ENCODE assay signal across 8 cellular contexts in the genomic region with DNA sequence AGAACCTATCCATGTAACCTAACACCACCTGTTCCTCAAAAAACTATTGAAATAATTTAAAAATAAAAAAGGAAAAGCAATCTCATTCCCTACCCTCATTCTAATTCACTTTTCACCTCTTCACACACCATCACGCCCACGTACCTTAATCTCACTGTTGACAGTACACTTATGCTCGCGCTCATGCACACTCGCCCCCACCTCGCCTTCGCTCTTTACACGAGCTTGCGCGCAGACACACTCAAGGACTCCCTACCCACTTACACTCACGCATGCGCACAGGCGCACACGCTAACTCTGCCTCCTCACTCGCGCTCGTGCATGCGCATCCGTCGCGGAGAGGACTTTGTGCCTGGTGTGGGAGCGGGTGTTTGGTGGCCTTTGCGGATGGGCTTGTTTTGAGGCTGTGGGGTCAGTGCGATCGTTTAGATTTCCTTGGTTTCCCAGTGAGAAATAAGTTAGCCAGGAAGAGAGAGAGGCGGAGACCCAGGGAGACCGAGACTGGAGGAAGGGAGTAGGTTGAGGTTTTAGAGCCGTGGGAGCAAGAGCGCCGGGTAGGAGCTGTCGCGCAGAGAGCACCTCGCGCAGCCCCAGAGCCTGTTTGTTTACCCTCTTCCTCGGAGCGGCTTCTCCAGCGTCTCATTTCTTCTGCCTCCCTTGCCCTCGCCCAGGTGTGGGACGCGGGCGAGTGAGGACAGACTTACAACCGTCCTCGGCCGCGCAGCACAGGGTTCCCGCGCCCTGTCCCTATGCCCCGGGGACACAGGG. TPM values are rescaled to one million over a fixed set of nuclear protein-coding genes. Genes with fewer than 3 reads are reported as not detected.
DNase-seq lines count a peak whose midpoint lies in the region; ATAC-seq lines count a peak whose summit lies in the region.

No MANE protein-coding gene starts in this region.

- no peak overlapping the region for H3K27ac ChIP-seq in naive thymus-derived CD4-positive, alpha-beta T cell (ENCODE audit: low read depth, low read length)

- CTCF ChIA-PET in naive thymus-derived CD4-positive, alpha-beta T cell (lab: Charles Lee) = no interaction called here

- intact Hi-C loops in naive thymus-derived CD4-positive, alpha-beta T cell (cut with micrococcal nuclease) = loop anchor here (1.0 to 10.0 kb wide), 8 partner anchors 9 to 1370 kb away; a partner anchor contains a TSS

- peaks cover 0 to 11% of the 10 kb centered on the region in 2 donors for H3K4me1 ChIP-seq in naive thymus-derived CD4-positive, alpha-beta T cell (ENCODE audit: control insufficient read depth in 2 of 2, insufficient read depth in 2 of 2, low read length in 2 of 2)

- H3K9me3 ChIP-seq in naive thymus-derived CD4-positive, alpha-beta T cell (ENCODE audit: control insufficient read depth in 2 of 3, low read length in 3 of 3) = no peaks in the 10 kb centered on the region

- peaks cover 0 to 4% (median 0%) of the 10 kb centered on the region in 5 donors for H3K36me3 Mint-ChIP-seq in naive thymus-derived CD4-positive, alpha-beta T cell
- no peaks in the 10 kb centered on the region for H3K36me3 Mint-ChIP-seq in stimulated activated memory B cell treated with anti-CD40 and anti-IgM and Interleukin-4, amounts not matched to agents 10 μg/mL and 1 μg/mL and 100 μg/mL, for 72 hours

- peak overlapping the region; percentile 67 for H3K4me3 ChIP-seq in naive thymus-derived CD4-positive, alpha-beta T cell (ENCODE audit: low read length)

- peaks cover 0 to 1% (median 0%) of the 10 kb centered on the region in 11 donors for H3K9me3 Mint-ChIP-seq in naive thymus-derived CD4-positive, alpha-beta T cell
- no peaks in the 10 kb centered on the region for H3K9me3 Mint-ChIP-seq in stimulated activated memory B cell treated with anti-CD40 and anti-IgM and Interleukin-4, amounts not matched to agents 10 μg/mL and 1 μg/mL and 100 μg/mL, for 72 hours

- peaks cover 56 to 83% (median 59%) of the 10 kb centered on the region in 5 donors for H3K27me3 Mint-ChIP-seq in naive thymus-derived CD4-positive, alpha-beta T cell
- peaks cover 72% of the 10 kb centered on the region for H3K27me3 Mint-ChIP-seq in stimulated activated memory B cell treated with anti-CD40 and anti-IgM and Interleukin-4, amounts not matched to agents 10 μg/mL and 1 μg/mL and 100 μg/mL, for 72 hours

- H3K36me3 ChIP-seq in naive thymus-derived CD4-positive, alpha-beta T cell (ENCODE audit: control insufficient read depth in 2 of 3, insufficient read depth in 3 of 3, low read length in 3 of 3) = no peaks in the 10 kb centered on the region

- ATAC-seq in HG03558 (IDR thresholded peaks at IDR 0.05; ENCODE audit: extremely low read depth, unreplicated experiment) = peak; percentile 52
- peak; percentile 91 for ATAC-seq in naive thymus-derived CD4-positive, alpha-beta T cell
- ATAC-seq in stimulated activated memory B cell treated with anti-CD40 and anti-IgM and Interleukin-4, amounts not matched to agents 10 μg/mL and 1 μg/mL and 100 μg/mL, for 72 hours = peak; percentile 77

- POLR2A ChIA-PET in naive thymus-derived CD4-positive, alpha-beta T cell (lab: Charles Lee) = interaction anchor here (1.0 to 1.2 kb wide), 3 partner anchors 15 to 29 kb away, joined by 3 to 4 read pairs (median 4); no protein-coding TSS in a partner anchor

- H3K4me1 Mint-ChIP-seq in naive thymus-derived CD4-positive, alpha-beta T cell = peaks cover 18 to 36% (median 29%) of the 10 kb centered on the region in 7 donors
- H3K4me1 Mint-ChIP-seq in stimulated activated memory B cell treated with anti-CD40 and anti-IgM and Interleukin-4, amounts not matched to agents 10 μg/mL and 1 μg/mL and 100 μg/mL, for 72 hours = peaks cover 34% of the 10 kb centered on the region

- H3K27me3 ChIP-seq in naive thymus-derived CD4-positive, alpha-beta T cell (ENCODE audit: control insufficient read depth in 2 of 2, insufficient read depth in 2 of 2, low read length in 2 of 2) = peaks cover 11 to 33% of the 10 kb centered on the region in 2 donors

- peak overlapping the region; percentile 87 to 97 (median 88) for H3K4me3 Mint-ChIP-seq in naive thymus-derived CD4-positive, alpha-beta T cell
- H3K4me3 Mint-ChIP-seq in stimulated activated memory B cell treated with anti-CD40 and anti-IgM and Interleukin-4, amounts not matched to agents 10 μg/mL and 1 μg/mL and 100 μg/mL, for 72 hours = peak overlapping the region; percentile 79

- peak; percentile 94 for DNase-seq in AG20443 (ENCODE audit: low spot score)
- peak; percentile 62 for DNase-seq in GM19238 (ENCODE audit: insufficient read length, low spot score)
- peak; percentile 34 for DNase-seq in NOMO-1 treated with DMSO at 0.1 percent for 48 hours (lab: John Stamatoyannopoulos, UW; ENCODE audit: unreplicated experiment)
- peak; percentile 80 to 83 for DNase-seq in activated T-cell treated with anti-CD3 and anti-CD28 coated beads, Interleukin-2, amount 50 U/mL, for 48 hours
- DNase-seq in fibroblast of gingiva (ENCODE audit: low read depth) = peak; percentile 70
- DNase-seq in naive thymus-derived CD4-positive, alpha-beta T cell = peak; percentile 72 to 89 (median 83)

- peak overlapping the region in 7 of 9 donors; percentile 2 to 66 (median 29) for H3K27ac Mint-ChIP-seq in naive thymus-derived CD4-positive, alpha-beta T cell
- peak overlapping the region; percentile 0 for H3K27ac Mint-ChIP-seq in stimulated activated memory B cell treated with anti-CD40 and anti-IgM and Interleukin-4, amounts not matched to agents 10 μg/mL and 1 μg/mL and 100 μg/mL, for 72 hours

RNA-seq across cellular contexts. Expression of a gene that starts 8.1 kb away (rescaled TPM):
- total RNA-seq in naive thymus-derived CD4-positive, alpha-beta T cell = not detected
- polyA plus RNA-seq in naive thymus-derived CD4-positive, alpha-beta T cell = not detected

RNA-seq across cellular contexts. Expression of a gene that starts 27.4 kb away (rescaled TPM):
- total RNA-seq in naive thymus-derived CD4-positive, alpha-beta T cell = 10 to 100 TPM; 22.4 to 55.7 (median 40.7) TPM
- polyA plus RNA-seq in naive thymus-derived CD4-positive, alpha-beta T cell = 10 to 100 TPM; 59.0 to 64.2 TPM

Comparison
In these comparisons a context has a peak if more than half of its experiments do, and no peak if none do; other contexts are left out.
1. DNase-seq: peak in every context shown above with its lines; median percentile 94 in AG20443; 83 in naive thymus-derived CD4-positive, alpha-beta T cell; 82 in activated T-cell treated with anti-CD3 and anti-CD28 coated beads, Interleukin-2, amount 50 U/mL, for 48 hours; 70 in fibroblast of gingiva; 62 in GM19238; 34 in NOMO-1 treated with DMSO at 0.1 percent for 48 hours.